Comparison of ENCODE assay signal across 24 cellular contexts in the genomic region with DNA sequence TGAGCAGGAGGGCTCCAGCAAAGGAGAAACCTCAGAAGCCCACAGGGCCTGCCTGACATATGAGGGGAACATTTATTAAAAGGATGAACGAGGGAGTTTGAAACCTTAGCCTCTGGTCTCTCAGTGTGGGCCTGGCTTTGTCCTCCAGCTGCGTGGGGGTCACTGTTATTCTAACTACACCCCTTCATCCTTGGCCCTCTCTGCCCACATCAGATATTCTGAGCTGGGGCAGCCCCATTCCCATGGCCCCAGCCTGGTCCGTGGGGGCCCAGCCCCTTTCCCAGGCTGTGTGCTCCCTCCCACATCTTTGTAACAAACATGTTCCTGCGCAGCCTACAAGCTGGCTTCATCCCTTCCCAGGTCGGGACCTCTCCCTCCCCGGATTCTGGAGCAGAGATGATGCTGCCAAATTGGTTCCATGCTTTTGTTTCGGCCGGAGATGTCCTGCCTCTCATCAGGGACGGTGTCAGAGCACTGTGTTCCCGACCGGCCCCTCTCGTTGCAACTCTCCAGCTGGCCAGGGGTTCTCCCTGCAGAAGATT. TPM values are rescaled to one million over a fixed set of nuclear protein-coding genes. Genes with fewer than 3 reads are reported as not detected.
DNase-seq lines count a peak whose midpoint lies in the region; ATAC-seq and TF ChIP-seq lines count a peak whose summit lies in the region.
"Had no signal": no experiment of that assay in that cellular context is flagged by ENCODE, and none has a peak within 500 bp of the region (broad histone marks: within the 10 kb centered on the region; RNA-seq: fewer than 3 reads in every experiment).

No MANE protein-coding gene starts in this region.

- H3K4me1 ChIP-seq in spleen = peaks cover 12 to 90% (median 68%) of the 10 kb centered on the region in 6 donors
- H3K4me1 ChIP-seq in colonic mucosa = no peaks in the 10 kb centered on the region
- H3K4me1 ChIP-seq: parathyroid adenoma, SJSA1 had no signal

- H3K9me3 ChIP-seq in spleen (no peaks in the 10 kb centered on the region), colonic mucosa (no peaks in the 10 kb centered on the region)
- H3K9me3 ChIP-seq: body of pancreas, SJSA1 had no signal

- no peak overlapping the region for H3K9ac ChIP-seq in colonic mucosa (ENCODE audit: low read depth in 2 of 2, low read length in 2 of 2)
- H3K9ac ChIP-seq: parathyroid adenoma had no signal

- intact Hi-C loops in spleen (cut with DNase I; ENCODE audit: low total_unique reads) = no loop called here
- intact Hi-C loops in colonic mucosa (cut with DNase I) = no loop called here

- H3K4me3 ChIP-seq in coronary artery (no peak overlapping the region), spleen (peak overlapping the region in 2 of 8 donors; percentile 73 to 75), colonic mucosa (no peak overlapping the region)
- H3K4me3 ChIP-seq: body of pancreas, hepatocyte, SJSA1 had no signal

- H3K36me3 ChIP-seq in spleen (no peaks in the 10 kb centered on the region), colonic mucosa (no peaks in the 10 kb centered on the region)
- H3K36me3 ChIP-seq: SJSA1 had no signal

- H3K27ac ChIP-seq in coronary artery = peak overlapping the region in 1 of 2 donors; percentile 37
- H3K27ac ChIP-seq in spleen = peak overlapping the region in 6 of 8 donors; percentile 15 to 91 (median 86)
- no peak overlapping the region for H3K27ac ChIP-seq in colonic mucosa
- H3K27ac ChIP-seq: body of pancreas, hepatocyte, parathyroid adenoma, SJSA1 had no signal

- ATAC-seq in GM18502 (IDR thresholded peaks at IDR 0.05; ENCODE audit: poor library complexity, unreplicated experiment) (no peak), GM21360 (IDR thresholded peaks at IDR 0.05; ENCODE audit: unreplicated experiment) (no peak)
- ATAC-seq: body of pancreas, Panc1 had no signal

- DNase-seq in G401 (ENCODE audit: low spot score) (peak; percentile 51), coronary artery (ENCODE audit: low spot score) (peak; percentile 69), mucosa of gallbladder (ENCODE audit: low spot score) (peak; percentile 55), spleen (no peak), NCI-H446 (lab: John Stamatoyannopoulos, UW) (no peak), colonic mucosa (no peak)
- DNase-seq: ACHN; activated CD4-positive, alpha-beta T cell treated with anti-CD3 and anti-CD28 coated beads, Interleukin-2, amount 50 U/mL, for 1 hour; activated CD8-positive, alpha-beta memory T cell treated with anti-CD3 and anti-CD28 coated beads, Interleukin-2, amount 50 U/mL, for 48 hours; activated naive CD8-positive, alpha-beta T cell treated with anti-CD3 and anti-CD28 coated beads, Interleukin-2, amount 10 ng/mL, durations not matched to agents 7 days and 5 days; body of pancreas; DMS 273 treated with DMSO at 0.1 percent for 48 hours; NCI-H146; NK-92 treated with Interleukin-12 subunit alpha and Interleukin-12 subunit beta, amount 100 ng/mL, for 24 hours; stimulated activated CD4-positive, alpha-beta T cell treated with anti-CD3 and anti-CD28 coated beads, Interleukin-2, amount 100 ng/mL, for 24 hours; stimulated activated naive CD4-positive, alpha-beta T cell had no signal

- 47 to 75% (median 59%) methylated on average over 12 of the region's 12 CpGs for WGBS in spleen, 5 donors

- TF ChIP-seq POLR2A in spleen (IDR thresholded peaks at IDR 0.05) = no peak

- H3K27me3 ChIP-seq in spleen (replicated peaks in 1 of 7) = peaks cover 0 to 58% (median 16%) of the 10 kb centered on the region in 7 donors
- peaks cover 22% of the 10 kb centered on the region for H3K27me3 ChIP-seq in colonic mucosa

- TF ChIP-seq CTCF in coronary artery (IDR thresholded peaks at IDR 0.05) (no peak), spleen (IDR thresholded peaks at IDR 0.05 in 8 of 11, conservative IDR thresholded peaks at IDR 0.05 in 3 of 11) (no peak), colonic mucosa (IDR thresholded peaks at IDR 0.05) (no peak)

- in situ Hi-C loops in G401 (cut with HindIII; ENCODE audit: low sequenced_read_pairs) = no loop called here

RNA-seq across cellular contexts. Expression of gene FXYD6, which starts 4.0 kb away (rescaled TPM):
- total RNA-seq in G401 (2014; rRNA removed; shearing (Covaris generic)) = not detected in 2 replicates
- 185 TPM for total RNA-seq in mucosa of gallbladder
- total RNA-seq in spleen = 100 to 1,000 TPM in 5 of 7 donors, 10 to 100 TPM in 2; 75.4 to 230 (median 140) TPM
- 10 to 100 TPM; 40.8 to 71.5 (median 51.4) TPM for polyA plus RNA-seq in spleen
- 10 to 100 TPM in 1 of 2 donors, 1 to 10 TPM in 1; 6.4 to 29.8 TPM for total RNA-seq in colonic mucosa

RNA-seq across cellular contexts. Expression of gene FXYD2, which starts 47.9 kb away (rescaled TPM):
- not detected in 2 replicates for total RNA-seq in G401 (2014; rRNA removed; shearing (Covaris generic))
- total RNA-seq in mucosa of gallbladder = 1,539 TPM
- 10 to 100 TPM in 2 of 7 donors, 1 to 10 TPM in 5; 4.7 to 20.0 (median 7.3) TPM for total RNA-seq in spleen
- 10 to 100 TPM in 1 of 3 donors, 1 to 10 TPM in 2; 8.3 to 18.4 (median 9.8) TPM for polyA plus RNA-seq in spleen
- total RNA-seq in colonic mucosa = 1 to 10 TPM in 1 of 2 donors, under 1 TPM in 1; 0.98 to 1.5 TPM
- total RNA-seq: SJSA1 had no signal

RNA-seq across cellular contexts. Expression of gene TMPRSS13, which starts 56.7 kb away (rescaled TPM):
- not detected in 2 replicates for total RNA-seq in G401 (2014; rRNA removed; shearing (Covaris generic))
- total RNA-seq in mucosa of gallbladder (0.63 TPM), spleen (1 to 10 TPM in 6 of 7 donors, under 1 TPM in 1; 0.95 to 2.2 (median 1.7) TPM), colonic mucosa (1 to 10 TPM; 1.5 to 1.6 TPM)
- 1 to 10 TPM; 1.3 to 1.9 (median 1.5) TPM for polyA plus RNA-seq in spleen
- total RNA-seq: lung microvascular endothelial cell, SJSA1, skeletal muscle tissue had no signal

Comparison
In these comparisons a context has a peak if more than half of its experiments do, and no peak if none do; other contexts are left out.
1. DNase-seq: peak in G401 (single experiment), coronary artery (single experiment) and mucosa of gallbladder (single experiment); none in spleen (single experiment), NCI-H446 (0 of 2) and colonic mucosa (single experiment).
2. RNA of gene FXYD2, which starts 47.9 kb away (total RNA-seq): 1,539 TPM in mucosa of gallbladder (single experiment); 4.7 to 20.0 TPM in spleen, 0.98 to 1.5 TPM in colonic mucosa and not detected in G401; every median in the first group is over 10 times any median in the second.